8 cellular contexts compared by ENCODE assay signal in genomic region chr5:42908509-42909488, GRCh38.
DNase-seq lines count a peak whose midpoint lies in the region; ATAC-seq and TF ChIP-seq lines count a peak whose summit lies in the region.

No MANE protein-coding gene starts in this region.

- no peaks in the 10 kb centered on the region for H3K9me3 Mint-ChIP-seq in progenitor cell of endocrine pancreas (ENCODE audit: low read depth)

- peaks cover 32% of the 10 kb centered on the region for H3K27me3 Mint-ChIP-seq in progenitor cell of endocrine pancreas

- DNase-seq in NCI-H1436 (lab: John Stamatoyannopoulos, UW) = peak; percentile 78
- peak; percentile 86 for DNase-seq in T follicular helper cell (ENCODE audit: low read depth)
- peak; percentile 74 for DNase-seq in amniotic epithelial cell (ENCODE audit: low read depth)
- peak; percentile 91 for DNase-seq in left ventricle myocardium superior
- peak; percentile 78 for DNase-seq in progenitor cell of endocrine pancreas (ENCODE audit: low spot score, unreplicated experiment)
- DNase-seq in ureter (ENCODE audit: low spot score) = peak; percentile 90

- peaks cover 5% of the 10 kb centered on the region for H3K4me1 Mint-ChIP-seq in progenitor cell of endocrine pancreas (ENCODE audit: low read depth)

- H3K36me3 Mint-ChIP-seq in progenitor cell of endocrine pancreas (ENCODE audit: insufficient read depth) = no peaks in the 10 kb centered on the region

- peak; percentile 93 for ATAC-seq in HG02852 (IDR thresholded peaks at IDR 0.05; ENCODE audit: unreplicated experiment)
- ATAC-seq in left ventricle myocardium superior = peak; percentile 97

- H3K4me3 Mint-ChIP-seq in progenitor cell of endocrine pancreas (ENCODE audit: low read depth) = peak overlapping the region; percentile 82

- intact Hi-C loops in left ventricle myocardium superior (cut with micrococcal nuclease) = no loop called here

- TF ChIP-seq CTCF in GM12874 (IDR thresholded peaks at IDR 0.05; ENCODE audit: insufficient read depth, low read depth, low read length) = peak; percentile 89
- peak; percentile 84 for TF ChIP-seq CTCF in progenitor cell of endocrine pancreas (IDR thresholded peaks at IDR 0.05; ENCODE audit: unreplicated experiment)

- peak overlapping the region; percentile 73 for H3K27ac Mint-ChIP-seq in progenitor cell of endocrine pancreas

Comparison
In these comparisons a context has a peak if more than half of its experiments do, and no peak if none do; other contexts are left out.
1. Peak in every context shown above with its lines: DNase-seq and ATAC-seq.